Comparison of ENCODE assay signal across 6 cellular contexts in genomic region chr9:92077868-92078267, GRCh38.
"Had no signal": no experiment of that assay in that cellular context is flagged by ENCODE, and none has a peak within 500 bp of the region (broad histone marks: within the 10 kb centered on the region; RNA-seq: fewer than 3 reads in every experiment).

No MANE protein-coding gene starts in this region.

- ATAC-seq: HepG2 had no signal

- H3K27ac ChIP-seq: HL-60 had no signal

- FAIRE-seq: HepG2, HTR-8/SVneo had no signal

- DNase-seq: IMR-90, KBM-7, KG1 had no signal
